In the genomic region with DNA sequence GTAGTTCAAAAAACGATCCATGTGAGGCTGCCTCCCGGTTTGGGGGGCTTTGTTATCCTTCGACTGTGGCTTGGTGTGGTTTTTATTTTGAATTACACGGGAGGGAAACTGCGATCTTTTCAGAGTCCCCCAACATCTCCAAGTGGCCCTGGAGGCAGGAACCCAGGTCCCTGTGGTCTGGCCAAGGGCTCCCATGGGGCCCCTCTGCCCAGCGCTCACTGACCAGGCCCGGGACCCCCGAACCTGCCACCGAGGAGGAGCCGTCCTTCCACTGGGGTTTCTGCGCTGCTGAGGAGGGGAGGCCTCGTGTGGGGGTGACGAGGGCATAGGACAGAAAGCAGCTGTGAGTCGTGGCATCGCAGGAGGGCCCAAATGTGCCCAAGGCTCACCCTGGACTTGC, we compare ENCODE assay signal across 4 cellular contexts. TPM values are rescaled to one million over a fixed set of nuclear protein-coding genes. Genes with fewer than 3 reads are reported as not detected.
"Had no signal": no experiment of that assay in that cellular context is flagged by ENCODE, and none has a peak within 500 bp of the region (broad histone marks: within the 10 kb centered on the region; RNA-seq: fewer than 3 reads in every experiment).

No MANE protein-coding gene starts in this region.

- H3K4me3 ChIP-seq: GM12878 had no signal

- ATAC-seq: GM12878 had no signal

- DNase-seq: GDM1, GF-D8 had no signal

RNA-seq across cellular contexts. Expression of a gene that starts 18.1 kb away (rescaled TPM):
- total RNA-seq: G401 had no signal
- polyA plus RNA-seq: GM12878 had no signal

RNA-seq across cellular contexts. Expression of a gene that starts 40.0 kb away (rescaled TPM):
- total RNA-seq: GM12878 had no signal
